In genomic region chr1:221742555-221743415, GRCh38 we compare ENCODE assay signal across 8 cellular contexts. TPM values are rescaled to one million over a fixed set of nuclear protein-coding genes. Genes with fewer than 3 reads are reported as not detected.
DNase-seq lines count a peak whose midpoint lies in the region; TF ChIP-seq lines count a peak whose summit lies in the region.

No MANE protein-coding gene starts in this region.

- TF ChIP-seq POLR2A in Peyer's patch (IDR thresholded peaks at IDR 0.05) = peak in 1 of 2 donors; percentile 17

- H3K9me3 ChIP-seq in Peyer's patch (no peaks in the 10 kb centered on the region), neural progenitor cell (ENCODE audit: low read depth) (no peaks in the 10 kb centered on the region)

- peak overlapping the region; percentile 83 for H3K4me3 Mint-ChIP-seq in activated T-helper 1 cell treated with anti-CD3 and anti-CD28 coated beads, Interleukin-12 subunit alpha, Interleukin-12 subunit beta, Interleukin-2, Interleukin-4 antibody, amounts not matched to agents 30 ng/mL and 10 ng/mL and 1 ng/mL, durations not matched to agents 14 hours and 24 hours and 36 hours
- H3K4me3 Mint-ChIP-seq in neural progenitor cell = peak overlapping the region; percentile 91

- intact Hi-C loops in activated T-helper 1 cell treated with anti-CD3 and anti-CD28 coated beads, Interleukin-12 subunit alpha, Interleukin-12 subunit beta, Interleukin-2, Interleukin-4 antibody, amounts not matched to agents 30 ng/mL and 10 ng/mL and 1 ng/mL, durations not matched to agents 14 hours and 24 hours and 36 hours (cut with micrococcal nuclease) = loop anchor here (1.0 to 10.0 kb wide), 18 partner anchors 12 to 972 kb away; partner anchors contain the start of genes AIDA, BROX and HLX

- peaks cover 18% of the 10 kb centered on the region for H3K36me3 Mint-ChIP-seq in activated T-helper 1 cell treated with anti-CD3 and anti-CD28 coated beads, Interleukin-12 subunit alpha, Interleukin-12 subunit beta, Interleukin-2, Interleukin-4 antibody, amounts not matched to agents 30 ng/mL and 10 ng/mL and 1 ng/mL, durations not matched to agents 14 hours and 24 hours and 36 hours (ENCODE audit: low read depth)
- peaks cover 6% of the 10 kb centered on the region for H3K36me3 Mint-ChIP-seq in neural progenitor cell

- H3K27ac ChIP-seq in Peyer's patch (peak overlapping the region; percentile 97 to 98 (median 98)), neural progenitor cell (peak overlapping the region; percentile 54)

- H3K4me1 Mint-ChIP-seq in activated T-helper 1 cell treated with anti-CD3 and anti-CD28 coated beads, Interleukin-12 subunit alpha, Interleukin-12 subunit beta, Interleukin-2, Interleukin-4 antibody, amounts not matched to agents 30 ng/mL and 10 ng/mL and 1 ng/mL, durations not matched to agents 14 hours and 24 hours and 36 hours (ENCODE audit: low read depth) = peaks cover 9% of the 10 kb centered on the region
- peaks cover 13% of the 10 kb centered on the region for H3K4me1 Mint-ChIP-seq in neural progenitor cell

- H3K4me2 ChIP-seq in neural progenitor cell = peak overlapping the region; percentile 82

- no peaks in the 10 kb centered on the region for H4K20me1 ChIP-seq in neural progenitor cell (ENCODE audit: low read depth)

- H3K9me3 Mint-ChIP-seq in activated T-helper 1 cell treated with anti-CD3 and anti-CD28 coated beads, Interleukin-12 subunit alpha, Interleukin-12 subunit beta, Interleukin-2, Interleukin-4 antibody, amounts not matched to agents 30 ng/mL and 10 ng/mL and 1 ng/mL, durations not matched to agents 14 hours and 24 hours and 36 hours = no peaks in the 10 kb centered on the region
- H3K9me3 Mint-ChIP-seq in neural progenitor cell = peaks cover 3% of the 10 kb centered on the region

- peaks cover 25% of the 10 kb centered on the region for H3F3A ChIP-seq in neural progenitor cell (ENCODE audit: low read depth)

- peak overlapping the region; percentile 82 for H3K27ac Mint-ChIP-seq in activated T-helper 1 cell treated with anti-CD3 and anti-CD28 coated beads, Interleukin-12 subunit alpha, Interleukin-12 subunit beta, Interleukin-2, Interleukin-4 antibody, amounts not matched to agents 30 ng/mL and 10 ng/mL and 1 ng/mL, durations not matched to agents 14 hours and 24 hours and 36 hours
- H3K27ac Mint-ChIP-seq in neural progenitor cell = no peak overlapping the region

- no peaks in the 10 kb centered on the region for H3K27me3 Mint-ChIP-seq in activated T-helper 1 cell treated with anti-CD3 and anti-CD28 coated beads, Interleukin-12 subunit alpha, Interleukin-12 subunit beta, Interleukin-2, Interleukin-4 antibody, amounts not matched to agents 30 ng/mL and 10 ng/mL and 1 ng/mL, durations not matched to agents 14 hours and 24 hours and 36 hours (ENCODE audit: insufficient read depth)
- H3K27me3 Mint-ChIP-seq in neural progenitor cell (ENCODE audit: insufficient read depth, low read depth) = peaks cover 3% of the 10 kb centered on the region

- no peaks in the 10 kb centered on the region for H3K27me3 ChIP-seq in Peyer's patch
- peaks cover 27% of the 10 kb centered on the region for H3K27me3 ChIP-seq in neural progenitor cell

- TF ChIP-seq CTCF in GM20000 (IDR thresholded peaks at IDR 0.05; ENCODE audit: extremely low read depth, missing control alignments) (no peak), Peyer's patch (IDR thresholded peaks at IDR 0.05) (peak in 1 of 6 experiments; percentile 17), fibroblast of the aortic adventitia (IDR thresholded peaks at IDR 0.05; ENCODE audit: insufficient read depth, low read length) (no peak), neural progenitor cell (IDR thresholded peaks at IDR 0.05) (peak; percentile 6)

- H3K9ac ChIP-seq in neural progenitor cell = peak overlapping the region; percentile 9

- DNase-seq in D341Med (ENCODE audit: low spot score) = peak; percentile 82
- peak; percentile 86 for DNase-seq in GM20000 (ENCODE audit: low spot score)
- peak in 74 of 76 experiments; percentile 21 to 88 (median 77) for DNase-seq in HUDEP-2 (lab: John Stamatoyannopoulos, UW; ENCODE audit: unreplicated experiment in 76 of 76)
- peak; percentile 86 to 95 (median 91) for DNase-seq in Peyer's patch
- peak; percentile 83 for DNase-seq in activated T-helper 1 cell treated with anti-CD3 and anti-CD28 coated beads, Interleukin-12 subunit alpha, Interleukin-12 subunit beta, Interleukin-2, Interleukin-4 antibody, amounts not matched to agents 30 ng/mL and 10 ng/mL and 1 ng/mL, durations not matched to agents 14 hours and 24 hours and 36 hours (ENCODE audit: low spot score)
- peak; percentile 61 for DNase-seq in fibroblast of the aortic adventitia (ENCODE audit: low read depth)
- peak; percentile 83 for DNase-seq in neural progenitor cell (ENCODE audit: low spot score)
- DNase-seq in stromal cell of bone marrow (ENCODE audit: low read depth) = peak; percentile 44

- no peaks in the 10 kb centered on the region for H3K79me2 ChIP-seq in neural progenitor cell (ENCODE audit: low read depth)

- peaks cover 0 to 25% (median 0%) of the 10 kb centered on the region in 4 donors for H3K4me1 ChIP-seq in Peyer's patch
- peaks cover 5% of the 10 kb centered on the region for H3K4me1 ChIP-seq in neural progenitor cell

- H3K36me3 ChIP-seq in Peyer's patch (no peaks in the 10 kb centered on the region), neural progenitor cell (no peaks in the 10 kb centered on the region)

- peak overlapping the region; percentile 72 to 86 (median 78) for H3K4me3 ChIP-seq in Peyer's patch
- H3K4me3 ChIP-seq in fibroblast of the aortic adventitia (ENCODE audit: low read depth, low read length) = peak overlapping the region; percentile 76
- peak overlapping the region; percentile 61 for H3K4me3 ChIP-seq in neural progenitor cell

- peak overlapping the region; percentile 85 for H2AFZ ChIP-seq in neural progenitor cell (replicated peaks)

RNA-seq across cellular contexts. Expression of gene DUSP10, which starts 0.9 kb away (rescaled TPM):
- total RNA-seq in Peyer's patch (10 to 100 TPM in 1 of 4 donors, 1 to 10 TPM in 3; 1.4 to 11.6 (median 4.4) TPM), fibroblast of the aortic adventitia (ENCODE audit: low replicate concordance) (8.0 and 26.8 TPM in 2 replicates), neural progenitor cell (ENCODE audit: low replicate concordance) (2.4 and 2.6 TPM in 2 replicates)
- total RNA-seq in activated T-helper 1 cell treated with anti-CD3 and anti-CD28 coated beads, Interleukin-12 subunit alpha, Interleukin-12 subunit beta, Interleukin-2, Interleukin-4 antibody, amounts not matched to agents 30 ng/mL and 10 ng/mL and 1 ng/mL, durations not matched to agents 14 hours and 24 hours and 36 hours = 19.2 and 19.4 TPM in 2 replicates

Comparison
In these comparisons a context has a peak if more than half of its experiments do, and no peak if none do; other contexts are left out.
1. Peak in every context shown above with its lines: DNase-seq, H3K4me3 ChIP-seq and H3K27ac ChIP-seq.